In genomic region chr4:1637580-1638271, GRCh38 we compare ENCODE assay signal across 1 cellular context.
TF ChIP-seq lines count a peak whose summit lies in the region.

No MANE protein-coding gene starts in this region.

TF ChIP-seq in IMR-90, 13 proteins besides CTCF, POLR2A, EP300 and RAD21 (continued from another document):
- TF ChIP-seq BHLHE40 (IDR thresholded peaks at IDR 0.05; ENCODE audit: low read depth, low read length) = no peak
- TF ChIP-seq RFX5 (IDR thresholded peaks at IDR 0.05; ENCODE audit: low read depth, low read length) = no peak
- TF ChIP-seq CEBPB (IDR thresholded peaks at IDR 0.05; ENCODE audit: low read depth, low read length) = no peak
- no peak for TF ChIP-seq RCOR1 (IDR thresholded peaks at IDR 0.05; ENCODE audit: insufficient replicate concordance, low read length)
- TF ChIP-seq FOS (IDR thresholded peaks at IDR 0.05; ENCODE audit: low read depth, low read length) = no peak
- TF ChIP-seq MXI1 (IDR thresholded peaks at IDR 0.05; ENCODE audit: borderline replicate concordance, low read depth, low read length) = no peak
- TF ChIP-seq NFE2L2 (IDR thresholded peaks at IDR 0.05; ENCODE audit: low read depth, low read length) = no peak
- TF ChIP-seq ELK1 (IDR thresholded peaks at IDR 0.05; ENCODE audit: borderline replicate concordance, low read depth, low read length) = no peak
- no peak for TF ChIP-seq MAFK (IDR thresholded peaks at IDR 0.05; ENCODE audit: low read depth, low read length)
